8 cellular contexts compared by ENCODE assay signal in the genomic region with DNA sequence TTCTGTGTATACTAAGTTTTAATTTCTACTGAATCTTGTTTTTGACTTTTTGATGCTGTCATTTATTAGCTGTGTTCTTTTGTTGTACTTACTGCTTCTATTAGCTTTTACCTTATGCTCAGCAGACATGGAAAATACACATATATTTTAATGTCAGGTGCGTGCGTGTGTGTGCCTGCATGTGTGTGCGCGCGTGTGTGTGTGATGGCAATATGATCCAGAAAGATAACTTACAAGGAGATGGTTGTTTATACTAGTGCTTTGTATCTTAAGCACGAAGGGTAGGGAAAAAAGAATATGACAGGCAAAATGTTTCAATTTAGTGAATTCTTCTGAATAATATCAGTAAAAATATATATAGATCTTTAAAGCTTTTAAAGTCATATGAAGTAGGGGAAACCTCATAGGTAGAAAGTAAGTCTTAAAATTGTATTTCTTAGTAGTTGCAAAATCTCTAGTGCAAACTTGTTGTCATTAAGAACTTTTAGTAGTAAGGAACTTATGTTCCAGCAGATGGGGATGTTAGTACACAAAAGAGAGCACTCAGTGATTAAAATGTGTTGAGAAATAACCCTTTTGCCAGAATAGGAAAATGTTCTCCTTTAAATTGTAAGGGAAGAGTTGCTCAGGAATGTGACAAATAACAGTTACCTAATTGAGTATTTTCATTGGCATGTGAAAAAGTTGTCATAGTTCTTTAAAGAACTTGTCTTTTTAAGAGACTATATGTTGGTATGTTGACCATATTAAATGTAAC. TPM values are rescaled to one million over a fixed set of nuclear protein-coding genes. Genes with fewer than 3 reads are reported as not detected.
DNase-seq lines count a peak whose midpoint lies in the region; ATAC-seq and TF ChIP-seq lines count a peak whose summit lies in the region.

No MANE protein-coding gene starts in this region.

- CTCF ChIA-PET in CD4-positive, alpha-beta T cell (lab: Charles Lee): interaction anchor here (0.6 kb wide), 1 partner anchor 106 kb away, joined by 3 read pairs; no protein-coding TSS in a partner anchor
- CTCF ChIA-PET in activated CD4-positive, alpha-beta T cell treated with anti-CD3 and anti-CD28 coated beads for 36 hours (lab: Charles Lee): interaction anchor here (0.6 to 1.6 kb wide), 4 partner anchors 9 to 129 kb away, joined by 3 to 4 read pairs (median 3); no protein-coding TSS in a partner anchor

- no peak overlapping the region for H3K4me3 ChIP-seq in breast epithelium
- no peak overlapping the region for H3K4me3 ChIP-seq in left lung

- H3K9me3 Mint-ChIP-seq in CD4-positive, alpha-beta T cell: no peaks in the 10 kb centered on the region
- H3K9me3 Mint-ChIP-seq in activated CD4-positive, alpha-beta T cell treated with anti-CD3 and anti-CD28 coated beads for 36 hours (ENCODE audit: low read depth): no peaks in the 10 kb centered on the region

- H3K4me1 Mint-ChIP-seq in CD4-positive, alpha-beta T cell (ENCODE audit: low read depth): peaks cover 63% of the 10 kb centered on the region
- peaks cover 42% of the 10 kb centered on the region for H3K4me1 Mint-ChIP-seq in activated CD4-positive, alpha-beta T cell treated with anti-CD3 and anti-CD28 coated beads for 36 hours

- peak; percentile 29 for TF ChIP-seq CTCF in CD4-positive, alpha-beta T cell (IDR thresholded peaks at IDR 0.05)
- TF ChIP-seq CTCF in breast epithelium (IDR thresholded peaks at IDR 0.05) (peak in 2 of 3 donors; percentile 50 to 68), left lung (IDR thresholded peaks at IDR 0.05) (peak in 1 of 2 donors; percentile 36)

- no peaks in the 10 kb centered on the region for H3K27me3 ChIP-seq in CD4-positive, alpha-beta T cell (ENCODE audit: control insufficient read depth, insufficient read depth, low read length)
- H3K27me3 ChIP-seq in breast epithelium (no peaks in the 10 kb centered on the region), left lung (no peaks in the 10 kb centered on the region)

- no peaks in the 10 kb centered on the region for H3K27me3 Mint-ChIP-seq in CD4-positive, alpha-beta T cell
- H3K27me3 Mint-ChIP-seq in activated CD4-positive, alpha-beta T cell treated with anti-CD3 and anti-CD28 coated beads for 36 hours: no peaks in the 10 kb centered on the region

- ATAC-seq in CD4-positive, alpha-beta T cell (ENCODE audit: poor library complexity): no peak
- peak; percentile 66 for ATAC-seq in left lung
- no peak for ATAC-seq in activated CD4-positive, alpha-beta T cell treated with anti-CD3 and anti-CD28 coated beads for 36 hours

- no peaks in the 10 kb centered on the region for H3K36me3 Mint-ChIP-seq in CD4-positive, alpha-beta T cell (ENCODE audit: low read depth)
- no peaks in the 10 kb centered on the region for H3K36me3 Mint-ChIP-seq in activated CD4-positive, alpha-beta T cell treated with anti-CD3 and anti-CD28 coated beads for 36 hours (ENCODE audit: low read depth)

- POLR2A ChIA-PET in CD4-positive, alpha-beta T cell (lab: Charles Lee): interaction anchor here (2.7 kb wide), 1 partner anchor 12 kb away, joined by 12 read pairs; no protein-coding TSS in a partner anchor
- POLR2A ChIA-PET in activated CD4-positive, alpha-beta T cell treated with anti-CD3 and anti-CD28 coated beads for 36 hours (lab: Charles Lee): no interaction called here

- TF ChIP-seq POLR2A in breast epithelium (IDR thresholded peaks at IDR 0.05): no peak

- H3K9me3 ChIP-seq in CD4-positive, alpha-beta T cell (ENCODE audit: control insufficient read depth, low read length): no peaks in the 10 kb centered on the region
- H3K9me3 ChIP-seq in breast epithelium (no peaks in the 10 kb centered on the region), left lung (no peaks in the 10 kb centered on the region)

- no peak overlapping the region for H3K4me3 Mint-ChIP-seq in CD4-positive, alpha-beta T cell
- no peak overlapping the region for H3K4me3 Mint-ChIP-seq in activated CD4-positive, alpha-beta T cell treated with anti-CD3 and anti-CD28 coated beads for 36 hours

- no peak overlapping the region for H3K27ac ChIP-seq in CD4-positive, alpha-beta T cell (ENCODE audit: low read depth, low read length)
- no peak overlapping the region for H3K27ac ChIP-seq in breast epithelium
- H3K27ac ChIP-seq in left lung: no peak overlapping the region

- no peak overlapping the region for H3K27ac Mint-ChIP-seq in CD4-positive, alpha-beta T cell
- H3K27ac Mint-ChIP-seq in activated CD4-positive, alpha-beta T cell treated with anti-CD3 and anti-CD28 coated beads for 36 hours: no peak overlapping the region

- H3K4me1 ChIP-seq in breast epithelium (peaks cover 0 to 5% of the 10 kb centered on the region in 2 donors), left lung (peaks cover 22 to 97% of the 10 kb centered on the region in 2 donors)

- no peak for DNase-seq in CD4-positive, alpha-beta T cell
- DNase-seq in LHCN-M2 (ENCODE audit: low read depth): peak; percentile 79
- no peak for DNase-seq in breast epithelium (ENCODE audit: low spot score in 2 of 2)
- DNase-seq in left lung: no peak
- no peak for DNase-seq in stimulated activated CD4-positive, alpha-beta T cell treated with anti-CD3 and anti-CD28 coated beads, Interleukin-12 subunit alpha, Interleukin-12 subunit beta, amount 100 ng/mL, for 4 hours
- DNase-seq in iPS-NIHi7 (ENCODE audit: extremely low spot score): no peak
- DNase-seq in activated CD4-positive, alpha-beta T cell treated with anti-CD3 and anti-CD28 coated beads for 36 hours: no peak
- DNase-seq in NCI-H2107 treated with DMSO at 0.1 percent for 48 hours (lab: John Stamatoyannopoulos, UW; ENCODE audit: unreplicated experiment): no peak

- intact Hi-C loops in CD4-positive, alpha-beta T cell (cut with DNase I, micrococcal nuclease): loop anchor here (1.0 to 5.0 kb wide), 3 partner anchors 127 to 1500 kb away; no protein-coding TSS in a partner anchor
- intact Hi-C loops in breast epithelium (cut with DNase I; ENCODE audit: low total_unique reads) (no loop called here), left lung (cut with DNase I) (no loop called here)
- intact Hi-C loops in activated CD4-positive, alpha-beta T cell treated with anti-CD3 and anti-CD28 coated beads for 36 hours (cut with DNase I, micrococcal nuclease): no loop called here

- H3K36me3 ChIP-seq in breast epithelium (no peaks in the 10 kb centered on the region), left lung (no peaks in the 10 kb centered on the region)

RNA-seq across cellular contexts. Expression of a gene that starts 13.2 kb away (rescaled TPM):
- total RNA-seq in CD4-positive, alpha-beta T cell: 10 to 100 TPM; 60.7 to 67.3 TPM
- 84.7 and 122 TPM in 2 replicates for total RNA-seq in LHCN-M2 (2014; rRNA removed)
- 46.2 TPM for polyA plus RNA-seq in LHCN-M2 (2012)
- total RNA-seq in breast epithelium: 100 to 1,000 TPM; 158 to 304 (median 172) TPM
- total RNA-seq in left lung: 100 to 1,000 TPM; 162 to 195 TPM
- total RNA-seq in activated CD4-positive, alpha-beta T cell treated with anti-CD3 and anti-CD28 coated beads for 36 hours: 10 to 100 TPM; 48.6 to 62.7 TPM

Comparison
In these comparisons a context has a peak if more than half of its experiments do, and no peak if none do; other contexts are left out.
1. intact Hi-C loops: an anchor here in CD4-positive, alpha-beta T cell (1.0 to 5.0 kb wide); none called in breast epithelium, left lung and activated CD4-positive, alpha-beta T cell treated with anti-CD3 and anti-CD28 coated beads for 36 hours.